Comparison of ENCODE assay signal across 8 cellular contexts in the genomic region with DNA sequence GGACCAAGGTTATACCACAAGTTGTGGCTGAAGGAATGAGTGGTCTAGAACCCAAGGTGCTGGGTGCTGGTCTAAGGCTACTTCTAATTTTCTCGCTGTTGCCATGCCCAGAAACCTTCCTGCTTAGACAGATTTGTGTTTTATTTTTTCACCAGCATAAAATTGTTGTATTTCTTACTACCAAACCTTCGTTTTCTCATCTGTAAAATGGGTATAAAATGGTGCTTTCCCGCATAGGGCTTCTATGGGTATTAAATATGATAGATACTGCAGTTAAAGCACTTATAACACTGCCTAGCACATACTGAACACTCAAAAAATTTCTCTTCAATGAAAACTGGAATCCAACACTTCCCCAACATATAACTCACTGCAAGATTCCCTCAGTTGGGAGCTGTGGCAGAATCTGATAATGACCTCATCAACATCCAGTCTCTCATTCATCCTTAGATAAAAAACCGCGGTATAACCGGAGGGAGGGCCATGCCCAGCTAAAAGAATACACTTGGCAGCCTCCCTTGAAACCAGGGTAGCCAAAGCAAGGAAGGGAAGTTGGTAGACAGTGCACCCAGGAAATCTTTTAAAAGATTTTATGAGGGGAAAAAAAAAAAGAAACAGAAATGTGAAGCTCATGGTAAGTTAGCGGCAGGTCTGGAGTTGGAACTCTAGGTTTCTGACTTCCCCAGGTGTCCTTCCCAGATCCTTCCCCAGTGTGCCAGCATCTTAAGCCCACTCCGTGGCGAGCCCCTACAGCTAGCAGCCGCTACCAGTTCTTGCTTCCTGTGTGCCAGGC. TPM values are rescaled to one million over a fixed set of nuclear protein-coding genes. Genes with fewer than 3 reads are reported as not detected.
DNase-seq lines count a peak whose midpoint lies in the region; ATAC-seq and TF ChIP-seq lines count a peak whose summit lies in the region.

No MANE protein-coding gene starts in this region.

- no peak for TF ChIP-seq POLR2A in body of pancreas (IDR thresholded peaks at IDR 0.05)

- WGBS in body of pancreas, 2 donors, result 34 to 45% methylated on average over 10 of the region's 10 CpGs

- no peak for TF ChIP-seq CTCF in body of pancreas (IDR thresholded peaks at IDR 0.05)
- no peak for TF ChIP-seq CTCF in mucosa of descending colon (IDR thresholded peaks at IDR 0.05)

- no peaks in the 10 kb centered on the region for H3K36me3 ChIP-seq in CD4-positive, CD25-positive, alpha-beta regulatory T cell (ENCODE audit: control insufficient read depth, insufficient read depth, low read length)
- peaks cover 6% of the 10 kb centered on the region; the same call in 1 of the 2 replicates for H3K36me3 ChIP-seq in KOPT-K1 (ENCODE audit: insufficient read depth, low read length)
- no peaks in the 10 kb centered on the region for H3K36me3 ChIP-seq in body of pancreas (replicated peaks in 1 of 2; ENCODE audit: insufficient read depth in 1 of 2, low read depth in 2 of 2)
- no peaks in the 10 kb centered on the region for H3K36me3 ChIP-seq in mucosa of descending colon (ENCODE audit: low read depth)

- DNase-seq in CD4-positive, CD25-positive, alpha-beta regulatory T cell, result no peak
- DNase-seq in body of pancreas, result no peak
- DNase-seq in mucosa of descending colon, result peak in 2 of 3 donors; percentile 57 to 69
- no peak for DNase-seq in dedifferentiated amniotic fluid mesenchymal stem cell (ENCODE audit: extremely low spot score)

- ATAC-seq in CD4-positive, CD25-positive, alpha-beta regulatory T cell (ENCODE audit: low read depth in 2 of 2), result no peak
- ATAC-seq in body of pancreas (no peak), mucosa of descending colon (no peak), GM21390 (IDR thresholded peaks at IDR 0.05; ENCODE audit: unreplicated experiment) (no peak), HG02852 (IDR thresholded peaks at IDR 0.05; ENCODE audit: unreplicated experiment) (no peak), GM18909 (IDR thresholded peaks at IDR 0.05; ENCODE audit: poor library complexity, unreplicated experiment) (no peak)

- no peaks in the 10 kb centered on the region for H3K27me3 ChIP-seq in CD4-positive, CD25-positive, alpha-beta regulatory T cell (ENCODE audit: control insufficient read depth, insufficient read depth, low read length)
- no peaks in the 10 kb centered on the region for H3K27me3 ChIP-seq in body of pancreas

- H3K4me3 Mint-ChIP-seq in CD4-positive, CD25-positive, alpha-beta regulatory T cell, result peak overlapping the region; percentile 95 to 100 (median 96)

- peaks cover 23 to 74% (median 46%) of the 10 kb centered on the region in 4 donors for H3K4me1 Mint-ChIP-seq in CD4-positive, CD25-positive, alpha-beta regulatory T cell

- intact Hi-C loops in body of pancreas (cut with DNase I) (loop anchor here (10.0 kb wide), 1 partner anchor 121 kb away; no protein-coding TSS in a partner anchor), mucosa of descending colon (cut with DNase I, micrococcal nuclease) (loop anchor here in 1 of 2 donors (10.0 kb wide), 1 partner anchor 111 kb away; a partner anchor contains a TSS)

- peaks cover 63% of the 10 kb centered on the region for H3K4me1 ChIP-seq in CD4-positive, CD25-positive, alpha-beta regulatory T cell (ENCODE audit: control insufficient read depth, insufficient read depth, low read length, poor library complexity, severe bottlenecking)
- H3K4me1 ChIP-seq in body of pancreas, result peaks cover 11% of the 10 kb centered on the region
- no peaks in the 10 kb centered on the region for H3K4me1 ChIP-seq in mucosa of descending colon (ENCODE audit: low read depth)

- H3K4me3 ChIP-seq in CD4-positive, CD25-positive, alpha-beta regulatory T cell (ENCODE audit: low read depth, low read length), result peak overlapping the region; percentile 85
- H3K4me3 ChIP-seq in body of pancreas (peak overlapping the region; percentile 46 to 81), mucosa of descending colon (peak overlapping the region; percentile 76)

- H3K36me3 Mint-ChIP-seq in CD4-positive, CD25-positive, alpha-beta regulatory T cell, result peaks cover 3% of the 10 kb centered on the region

- H3K27ac Mint-ChIP-seq in CD4-positive, CD25-positive, alpha-beta regulatory T cell, result peak overlapping the region; percentile 99 to 100 (median 99)

- H3K27me3 Mint-ChIP-seq in CD4-positive, CD25-positive, alpha-beta regulatory T cell, result no peaks in the 10 kb centered on the region

- peak overlapping the region; percentile 96 for H3K27ac ChIP-seq in CD4-positive, CD25-positive, alpha-beta regulatory T cell (ENCODE audit: insufficient read depth, low read length, poor library complexity, severe bottlenecking)
- peak overlapping the region; percentile 98 for H3K27ac ChIP-seq in KOPT-K1 (ENCODE audit: low read depth, low read length, poor library complexity, severe bottlenecking)
- peak overlapping the region; percentile 80 to 95 (median 90) for H3K27ac ChIP-seq in body of pancreas

- peaks cover 0 to 9% of the 10 kb centered on the region in 2 experiments for H3K9me3 ChIP-seq in CD4-positive, CD25-positive, alpha-beta regulatory T cell (ENCODE audit: control insufficient read depth in 2 of 2, low read length in 2 of 2)
- H3K9me3 ChIP-seq in KOPT-K1 (ENCODE audit: insufficient read depth, low read length, poor library complexity, severe bottlenecking) (peaks cover 15% of the 10 kb centered on the region), body of pancreas (no peaks in the 10 kb centered on the region), mucosa of descending colon (no peaks in the 10 kb centered on the region)

- peaks cover 0 to 13% (median 4%) of the 10 kb centered on the region in 7 donors for H3K9me3 Mint-ChIP-seq in CD4-positive, CD25-positive, alpha-beta regulatory T cell

RNA-seq across cellular contexts. Expression of a gene that starts 1.2 kb away (rescaled TPM):
- total RNA-seq in CD4-positive, CD25-positive, alpha-beta regulatory T cell, result 10.7 TPM
- 10 to 100 TPM; 10.9 to 14.9 (median 14.5) TPM for polyA plus RNA-seq in CD4-positive, CD25-positive, alpha-beta regulatory T cell
- total RNA-seq in body of pancreas (1 to 10 TPM; 3.0 to 3.9 TPM), mucosa of descending colon (1 to 10 TPM; 1.7 to 4.1 (median 4.0) TPM)

Comparison
In these comparisons a context has a peak if more than half of its experiments do, and no peak if none do; other contexts are left out.
1. DNase-seq: peak in mucosa of descending colon (2 of 3); none in CD4-positive, CD25-positive, alpha-beta regulatory T cell (0 of 3), body of pancreas (0 of 4) and dedifferentiated amniotic fluid mesenchymal stem cell (single experiment).
2. Peak in every context shown above with its lines, with median percentiles within 50 percentile points of each other: H3K27ac ChIP-seq and H3K4me3 ChIP-seq.